ENCODE assay signal across 20 cellular contexts in the genomic region with DNA sequence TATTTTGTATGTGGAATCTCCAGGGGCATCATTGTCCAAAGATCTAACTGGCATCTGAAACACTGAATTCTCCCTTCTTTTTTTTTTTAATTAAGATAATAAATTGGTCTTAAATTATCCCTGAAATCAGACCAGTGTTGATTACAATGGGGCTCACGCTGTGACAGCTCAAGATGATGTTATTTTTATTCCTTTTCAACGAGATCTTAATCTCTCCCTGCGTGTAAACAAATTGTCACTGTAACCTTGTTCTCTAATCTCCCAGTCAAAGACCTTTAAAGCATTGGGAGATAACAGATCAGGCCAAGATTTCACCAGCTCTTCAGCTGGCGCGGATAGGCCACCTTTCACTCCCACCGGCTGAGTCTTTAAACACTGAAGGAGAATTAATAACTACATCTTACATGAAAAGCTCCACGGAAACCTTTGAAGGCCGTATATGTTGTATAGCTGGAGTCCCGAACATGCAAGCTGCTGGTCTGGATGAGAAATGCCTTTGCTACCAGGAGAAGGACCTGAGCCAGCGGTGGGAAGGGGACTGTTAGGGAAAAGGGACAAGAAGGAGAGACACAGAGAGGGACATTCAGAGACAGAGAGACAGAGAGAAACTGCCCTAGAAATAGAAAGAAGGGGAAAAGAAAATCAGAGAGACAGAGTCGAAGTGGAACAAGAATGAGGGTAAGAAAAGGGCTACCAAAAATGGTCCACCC.
"Had no signal": no experiment of that assay in that cellular context is flagged by ENCODE, and none has a peak within 500 bp of the region (broad histone marks: within the 10 kb centered on the region; RNA-seq: fewer than 3 reads in every experiment).

No MANE protein-coding gene starts in this region.

- H3K27ac Mint-ChIP-seq: dendritic cell treated with granulocyte-macrophage colony-stimulating factor and Interleukin-4, amounts not matched to agents 40 ng/mL and 50 ng/mL, for 4 days; naive B cell had no signal

- H3K4me3 Mint-ChIP-seq: dendritic cell treated with granulocyte-macrophage colony-stimulating factor and Interleukin-4, amounts not matched to agents 40 ng/mL and 50 ng/mL, for 4 days; naive B cell had no signal

- H3K9me3 ChIP-seq: prostate gland, tibial nerve had no signal

- H3K27me3 Mint-ChIP-seq: dendritic cell treated with granulocyte-macrophage colony-stimulating factor and Interleukin-4, amounts not matched to agents 40 ng/mL and 50 ng/mL, for 4 days; naive B cell had no signal

- FAIRE-seq: islet of Langerhans, small intestine had no signal

- H3K4me3 ChIP-seq: lung, prostate gland, tibial nerve had no signal

- ATAC-seq: activated CD4-positive, CD25-positive, alpha-beta regulatory T cell treated with anti-CD3 and anti-CD28 coated beads, Interleukin-2, amount 50 U/mL, for 24 hours; left colon; right cardiac atrium had no signal

- H3K36me3 Mint-ChIP-seq: naive B cell had no signal

- H3K27me3 ChIP-seq: tibial nerve had no signal

- H3K4me1 Mint-ChIP-seq: naive B cell had no signal

- H3K9me3 Mint-ChIP-seq: dendritic cell treated with granulocyte-macrophage colony-stimulating factor and Interleukin-4, amounts not matched to agents 40 ng/mL and 50 ng/mL, for 4 days; naive B cell had no signal

- H3K36me3 ChIP-seq: prostate gland, tibial nerve had no signal

- DNase-seq: activated naive CD4-positive, alpha-beta T cell treated with Interleukin-2 at 50 U/mL for 16 hours; activated T-cell treated with anti-CD3 and anti-CD28 coated beads for 4 hours; aorta; effector memory CD4-positive, alpha-beta T cell; foreskin melanocyte; head of caudate nucleus; left colon; naive B cell; nucleus accumbens; right cardiac atrium; small intestine; stimulated activated CD4-positive, alpha-beta T cell treated with anti-CD3 and anti-CD28 coated beads, Interleukin-4, amount 100 ng/mL, for 24 hours; stimulated activated naive CD4-positive, alpha-beta T cell treated with Interleukin-2 at 50 U/mL for 16 hours; substantia nigra had no signal

- H3K4me1 ChIP-seq: prostate gland, tibial nerve had no signal

- H3K27ac ChIP-seq: prostate gland, tibial nerve had no signal
